ENCODE assay signal across 26 cellular contexts in genomic region chr3:170437696-170438407, GRCh38. TPM values are rescaled to one million over a fixed set of nuclear protein-coding genes. Genes with fewer than 3 reads are reported as not detected.
A peak's percentile ranks its signal among the peaks of the same experiment; 100 is the strongest.
DNase-seq lines count a peak whose midpoint lies in the region; ATAC-seq, FAIRE-seq and TF ChIP-seq lines count a peak whose summit lies in the region.
"Had no signal": no experiment of that assay in that cellular context is flagged by ENCODE, and none has a peak within 500 bp of the region (broad histone marks: within the 10 kb centered on the region; RNA-seq: fewer than 3 reads in every experiment).

No MANE protein-coding gene starts in this region.

- H3K27me3 ChIP-seq in right cardiac atrium (ENCODE audit: control insufficient read depth, insufficient read depth) (no peaks in the 10 kb centered on the region), endothelial cell of umbilical vein (ENCODE audit: control insufficient read depth in 2 of 2, insufficient read depth in 2 of 2, low read length in 2 of 2) (no peaks in the 10 kb centered on the region), mesendoderm (ENCODE audit: insufficient read depth, low read length, poor library complexity) (no peaks in the 10 kb centered on the region)
- H3K27me3 ChIP-seq: heart left ventricle, stomach, upper lobe of right lung had no signal

- dilution Hi-C loops in endothelial cell of umbilical vein (cut with MboI; ENCODE audit: extremely low pct_ligation_motif_present, low sequenced_read_pairs) = no loop called here

- no TSS peak for BruUV-seq in endothelial cell of umbilical vein (replicated peaks; lab: Mats Ljungman, UMichigan)

- H3K9me3 ChIP-seq in right cardiac atrium (ENCODE audit: control insufficient read depth, low read length) = no peaks in the 10 kb centered on the region
- no peaks in the 10 kb centered on the region for H3K9me3 ChIP-seq in endothelial cell of umbilical vein (replicated peaks; ENCODE audit: control insufficient read depth, insufficient read depth, low read length)
- H3K9me3 ChIP-seq: heart left ventricle, stomach, upper lobe of right lung had no signal

- DNase-seq in right cardiac atrium (no peak), Right ventricle myocardium inferior (ENCODE audit: missing footprints) (no peak), endothelial cell of umbilical vein (ENCODE audit: low read depth, low spot score) (no peak), mesendoderm (peak; percentile 60), frontal cortex (ENCODE audit: low spot score in 2 of 2) (no peak), CD1c-positive myeloid dendritic cell (ENCODE audit: extremely low spot score) (no peak)
- DNase-seq: 8988T; activated CD4-positive, alpha-beta T cell treated with anti-CD3 and anti-CD28 coated beads, Interleukin-2, amount 50 U/mL, for 4 hours; activated naive CD4-positive, alpha-beta T cell treated with anti-CD3 and anti-CD28 coated beads, Interleukin-2, amount 50 U/mL, for 16 hours; AML-193; CD8-positive, alpha-beta T cell; DMS153; GDM1; GOT3; heart left ventricle; left ventricle myocardium superior; NCI-H1092 treated with DMSO at 0.1 percent for 48 hours; NCI-H1930; NCI-H2227 treated with DMSO at 0.1 percent for 48 hours; NCI-H82; nephron progenitor cell; stomach; T-helper 9 cell; upper lobe of right lung had no signal

- no peak for FAIRE-seq in endothelial cell of umbilical vein (lab: Jason Lieb, UNC)
- no peak for FAIRE-seq in frontal cortex (lab: Jason Lieb, UNC)

- peaks cover 6 to 15% of the 10 kb centered on the region in 2 experiments for H3K36me3 ChIP-seq in endothelial cell of umbilical vein (ENCODE audit: control insufficient read depth in 2 of 2, extremely low read depth in 1 of 2, insufficient read depth in 2 of 2, low read length in 2 of 2)
- H3K36me3 ChIP-seq in mesendoderm (ENCODE audit: control insufficient read depth, insufficient read depth, low read length) = no peaks in the 10 kb centered on the region
- H3K36me3 ChIP-seq: stomach, upper lobe of right lung had no signal

- WGBS in right cardiac atrium = 73% methylated on average over 10 of the region's 10 CpGs
- no CpG with 5 or more reads among the region's 10 CpGs for WGBS in mesendoderm (ENCODE audit: extremely low coverage, insufficient coverage, low lambda C conversion rate)

- H4K20me1 ChIP-seq in endothelial cell of umbilical vein (replicated peaks; ENCODE audit: control insufficient read depth, extremely low read depth, insufficient read depth, low read length) = no peaks in the 10 kb centered on the region

- no peak overlapping the region for H2BK120ac ChIP-seq in mesendoderm (ENCODE audit: low read depth, low read length)

- H4K8ac ChIP-seq in mesendoderm (ENCODE audit: low read depth, low read length) = no peak overlapping the region

- H3K9ac ChIP-seq in endothelial cell of umbilical vein (replicated peaks; ENCODE audit: extremely low read depth, insufficient read depth, low read length) (no peak overlapping the region), mesendoderm (ENCODE audit: low read length) (no peak overlapping the region)

- H3K23ac ChIP-seq in mesendoderm (ENCODE audit: low read length) = no peak overlapping the region

- H3K79me1 ChIP-seq in mesendoderm (ENCODE audit: low read length) = no peaks in the 10 kb centered on the region

- peaks cover 6% of the 10 kb centered on the region for H3K79me2 ChIP-seq in endothelial cell of umbilical vein (ENCODE audit: control insufficient read depth, insufficient read depth, low read length)
- no peaks in the 10 kb centered on the region for H3K79me2 ChIP-seq in mesendoderm (ENCODE audit: control insufficient read depth, insufficient read depth, low read length)

- no peak for TF ChIP-seq CTCF in endothelial cell of umbilical vein (IDR thresholded peaks at IDR 0.05; ENCODE audit: extremely low read depth in 1 of 2, insufficient read depth in 1 of 2, low read depth in 1 of 2, low read length in 2 of 2)

- POLR2A ChIA-PET in endothelial cell of umbilical vein (lab: Charles Lee) = no interaction called here

- H3K56ac ChIP-seq in mesendoderm (ENCODE audit: low read length) = no peak overlapping the region

- no peaks in the 10 kb centered on the region for H3K4me1 ChIP-seq in right cardiac atrium (ENCODE audit: control insufficient read depth, insufficient read depth, low read length)
- H3K4me1 ChIP-seq in endothelial cell of umbilical vein (ENCODE audit: control insufficient read depth, extremely low read depth, insufficient read depth, low read length) = peaks cover 13% of the 10 kb centered on the region
- H3K4me1 ChIP-seq in mesendoderm (ENCODE audit: control insufficient read depth, low read depth, low read length) = no peaks in the 10 kb centered on the region
- H3K4me1 ChIP-seq: heart left ventricle, stomach, upper lobe of right lung had no signal

- intact Hi-C loops in right cardiac atrium (cut with DNase I) (no loop called here), Right ventricle myocardium inferior (cut with DNase I) (no loop called here), endothelial cell of umbilical vein (cut with micrococcal nuclease) (no loop called here)

- TF ChIP-seq POLR2A in endothelial cell of umbilical vein (IDR thresholded peaks at IDR 0.05; ENCODE audit: low read depth, low read length) = no peak

- no peak overlapping the region for H3K4me3 ChIP-seq in right cardiac atrium (ENCODE audit: low read length)
- no peak overlapping the region for H3K4me3 ChIP-seq in endothelial cell of umbilical vein (replicated peaks in 1 of 3; ENCODE audit: insufficient read depth in 1 of 3, low read depth in 1 of 3, low read length in 3 of 3)
- H3K4me3 ChIP-seq in mesendoderm (ENCODE audit: low read length) = no peak overlapping the region
- H3K4me3 ChIP-seq: heart left ventricle, stomach, upper lobe of right lung had no signal

- no peak overlapping the region for H2BK5ac ChIP-seq in mesendoderm (ENCODE audit: low read length)

- H4K5ac ChIP-seq in mesendoderm (ENCODE audit: low read length) = no peak overlapping the region

- H2AFZ ChIP-seq in endothelial cell of umbilical vein (ENCODE audit: low read depth, low read length) = no peak overlapping the region

- no peak overlapping the region for H3K18ac ChIP-seq in mesendoderm (ENCODE audit: low read length)

- H3K27ac ChIP-seq in right cardiac atrium (ENCODE audit: low read length) = no peak overlapping the region
- peak overlapping the region; percentile 38 for H3K27ac ChIP-seq in endothelial cell of umbilical vein (ENCODE audit: insufficient read depth, low read depth, low read length)
- no peak overlapping the region for H3K27ac ChIP-seq in mesendoderm (ENCODE audit: low read depth, low read length)
- H3K27ac ChIP-seq: heart left ventricle, stomach, upper lobe of right lung had no signal

- H3K4me2 ChIP-seq in endothelial cell of umbilical vein (ENCODE audit: insufficient read depth, low read length) (no peak overlapping the region), mesendoderm (ENCODE audit: low read length) (no peak overlapping the region)

- no peaks in the 10 kb centered on the region for H3K9me1 ChIP-seq in endothelial cell of umbilical vein (replicated peaks; ENCODE audit: control insufficient read depth, extremely low read depth, insufficient read depth, low read length)

- peak; percentile 21 to 22 for ATAC-seq in right cardiac atrium
- ATAC-seq in Right ventricle myocardium inferior = no peak
- ATAC-seq in HG03097 (IDR thresholded peaks at IDR 0.05; ENCODE audit: low FRiP score, unreplicated experiment) = no peak
- ATAC-seq in HG03196 (IDR thresholded peaks at IDR 0.05; ENCODE audit: unreplicated experiment) = no peak
- ATAC-seq: CD8-positive, alpha-beta T cell; heart left ventricle; left ventricle myocardium superior; upper lobe of right lung had no signal

- no peak overlapping the region for H2BK15ac ChIP-seq in mesendoderm (replicated peaks; ENCODE audit: low read depth)

- H3K4ac ChIP-seq in mesendoderm (ENCODE audit: low read depth, low read length) = no peak overlapping the region

- CTCF ChIA-PET in endothelial cell of umbilical vein (lab: Charles Lee) = interaction anchor here (0.7 to 2.9 kb wide), 10 partner anchors 13 to 411 kb away, joined by 3 to 25 read pairs (median 3); no protein-coding TSS in a partner anchor

- no peak overlapping the region for H2AK5ac ChIP-seq in mesendoderm (ENCODE audit: low read length)

TF ChIP-seq in endothelial cell of umbilical vein, 7 proteins besides CTCF, POLR2A, EP300 and RAD21:
- TF ChIP-seq EZH2 (IDR thresholded peaks at IDR 0.05; ENCODE audit: borderline replicate concordance, low read depth, low read length, severe bottlenecking) = no peak

RNA-seq across cellular contexts. Expression of gene CLDN11, which starts 19.2 kb away (rescaled TPM):
- total RNA-seq in right cardiac atrium = 10 to 100 TPM; 11.1 to 13.7 (median 11.7) TPM
- 7.5 TPM for polyA plus RNA-seq in right cardiac atrium
- total RNA-seq in Right ventricle myocardium inferior = 2.7 TPM
- total RNA-seq in endothelial cell of umbilical vein = 344 and 395 TPM in 2 replicates
- 147 and 178 TPM in 2 replicates for polyA plus RNA-seq in endothelial cell of umbilical vein
- polyA plus RNA-seq in endothelial cell of umbilical vein (2011; cell fraction: cytosol; rRNA removed) = 142 and 185 TPM in 2 replicates
- polyA plus RNA-seq in endothelial cell of umbilical vein (2011; cell fraction: nucleus; rRNA removed) = 63.2 and 65.1 TPM in 2 replicates
- 84.8 and 369 TPM in 2 replicates for polyA plus RNA-seq in endothelial cell of umbilical vein (2012)
- 90.8 and 139 TPM in 2 replicates for polyA minus RNA-seq in endothelial cell of umbilical vein
- not detected for polyA minus RNA-seq in endothelial cell of umbilical vein (2011; cell fraction: cytosol; rRNA and poly(A)+ RNA removed)
- polyA minus RNA-seq in endothelial cell of umbilical vein (2011; cell fraction: nucleus; rRNA and poly(A)+ RNA removed) = 35.4 and 38.8 TPM in 2 replicates
- 26.2 TPM for polyA plus RNA-seq in mesendoderm (2013, experiment 1 of 2)
- polyA plus RNA-seq in mesendoderm (2013, experiment 2 of 2) = 25.3 TPM
- total RNA-seq in frontal cortex = 13.9 TPM
- total RNA-seq: CD8-positive, alpha-beta T cell had no signal

Comparison
In these comparisons a context has a peak if more than half of its experiments do, and no peak if none do; other contexts are left out.
1. ATAC-seq: peak in right cardiac atrium (2 of 2); none in Right ventricle myocardium inferior (single experiment), HG03097 (single experiment) and HG03196 (single experiment).
2. RNA of gene CLDN11, which starts 19.2 kb away (total RNA-seq): 344 to 395 TPM in endothelial cell of umbilical vein; 13.9 TPM in frontal cortex (single experiment), 11.1 to 13.7 TPM in right cardiac atrium and 2.7 TPM in Right ventricle myocardium inferior (single experiment); every median in the first group is over 10 times any median in the second.